In genomic region chr2:6186332-6187100, GRCh38 we compare ENCODE assay signal across 1 cellular context.
TF ChIP-seq lines count a peak whose summit lies in the region.

No MANE protein-coding gene starts in this region.

TF ChIP-seq in H1, 55 proteins besides CTCF, POLR2A, EP300 and RAD21 (continued from another document):
- TF ChIP-seq ATF3 (IDR thresholded peaks at IDR 0.05; ENCODE audit: insufficient read depth, low read depth, low read length) (no peak), EGR1 (IDR thresholded peaks at IDR 0.05; ENCODE audit: borderline replicate concordance, low read depth, low read length) (no peak), BCL11A (IDR thresholded peaks at IDR 0.05; ENCODE audit: low read depth in 2 of 2, low read length in 2 of 2) (no peak), RXRA (IDR thresholded peaks at IDR 0.05; ENCODE audit: insufficient read depth, low read depth, low read length) (no peak), TAF7 (optimal IDR thresholded peaks at IDR 0.05; ENCODE audit: borderline replicate concordance, low read depth, low read length) (no peak), CREB1 (IDR thresholded peaks at IDR 0.05) (no peak), BRCA1 (IDR thresholded peaks at IDR 0.05; ENCODE audit: low read depth, low read length) (no peak), TCF12 (IDR thresholded peaks at IDR 0.05; ENCODE audit: low read depth, low read length) (no peak), SUZ12 (IDR thresholded peaks at IDR 0.05; ENCODE audit: low read length) (no peak), POU5F1 (IDR thresholded peaks at IDR 0.05; ENCODE audit: low read depth, low read length) (no peak), SRF (IDR thresholded peaks at IDR 0.05; ENCODE audit: low read depth, low read length) (no peak)
